ENCODE assay signal across 8 cellular contexts in the genomic region with DNA sequence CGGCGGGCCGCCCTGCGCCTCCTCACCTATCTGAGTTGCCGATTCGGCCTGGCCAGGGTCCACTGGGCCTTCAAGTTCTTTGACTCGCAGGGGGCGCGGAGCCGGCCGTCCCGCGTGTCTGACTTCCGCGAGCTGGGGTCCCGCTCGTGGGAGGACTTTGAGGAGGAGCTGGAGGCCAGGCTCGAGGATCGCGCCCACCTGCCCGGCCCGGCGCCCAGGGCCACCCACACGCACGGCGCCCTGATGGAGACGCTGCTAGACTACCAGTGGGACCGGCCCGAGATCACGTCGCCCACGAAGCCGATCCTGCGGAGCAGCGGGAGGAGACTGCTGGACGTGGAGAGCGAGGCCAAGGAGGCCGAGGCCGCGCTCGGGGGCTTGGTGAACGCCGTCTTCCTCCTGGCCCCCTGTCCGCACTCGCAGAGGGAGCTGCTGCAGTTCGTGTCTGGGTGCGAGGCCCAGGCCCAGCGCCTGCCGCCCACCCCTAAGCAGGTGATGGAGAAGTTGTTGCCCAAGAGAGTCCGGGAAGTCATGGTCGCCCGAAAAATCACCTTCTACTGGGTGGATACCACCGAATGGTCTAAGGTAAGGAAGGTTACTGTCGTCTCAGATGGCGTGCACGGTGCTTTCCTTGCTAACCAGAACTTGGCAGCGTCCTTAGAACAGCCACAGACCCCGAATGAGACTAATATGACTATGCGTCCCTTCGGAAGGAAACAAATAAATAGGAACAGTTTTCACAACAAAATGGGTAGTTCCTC. TPM values are rescaled to one million over a fixed set of nuclear protein-coding genes. Genes with fewer than 3 reads are reported as not detected.
DNase-seq lines count a peak whose midpoint lies in the region; ATAC-seq and TF ChIP-seq lines count a peak whose summit lies in the region.

No MANE protein-coding gene starts in this region.

- peak overlapping the region; percentile 61 for H3K27ac ChIP-seq in CD8-positive, alpha-beta memory T cell (ENCODE audit: low read depth, low read length)
- no peak overlapping the region for H3K27ac ChIP-seq in gastrocnemius medialis

- DNase-seq in CD8-positive, alpha-beta memory T cell: peak in 4 of 5 donors; percentile 3 to 57 (median 14)
- DNase-seq in activated CD4-positive, alpha-beta memory T cell treated with anti-CD3 and anti-CD28 coated beads for 36 hours: peak; percentile 49
- DNase-seq in glutamatergic neuron (peak; percentile 41), gastrocnemius medialis (no peak), NCI-H2196 (lab: John Stamatoyannopoulos, UW; ENCODE audit: unreplicated experiment) (no peak)

- intact Hi-C loops in activated CD4-positive, alpha-beta memory T cell treated with anti-CD3 and anti-CD28 coated beads for 36 hours (cut with micrococcal nuclease): loop anchor here (2.0 kb wide), 1 partner anchor 241 kb away; a partner anchor contains a TSS
- intact Hi-C loops in gastrocnemius medialis (cut with DNase I; ENCODE audit: low total_unique reads): no loop called here

- H3K27me3 ChIP-seq in CD8-positive, alpha-beta memory T cell (ENCODE audit: insufficient read depth, low read length, poor library complexity, severe bottlenecking): no peaks in the 10 kb centered on the region
- H3K27me3 ChIP-seq in gastrocnemius medialis: no peaks in the 10 kb centered on the region

- peak overlapping the region in 5 of 8 donors; percentile 23 to 70 (median 64) for H3K27ac Mint-ChIP-seq in CD8-positive, alpha-beta memory T cell
- peak overlapping the region; percentile 29 for H3K27ac Mint-ChIP-seq in activated CD4-positive, alpha-beta memory T cell treated with anti-CD3 and anti-CD28 coated beads for 36 hours
- no peak overlapping the region for H3K27ac Mint-ChIP-seq in glutamatergic neuron (ENCODE audit: unreplicated experiment)

- H3K4me1 ChIP-seq in CD8-positive, alpha-beta memory T cell (ENCODE audit: insufficient read depth, low read length): no peaks in the 10 kb centered on the region
- peaks cover 6 to 8% of the 10 kb centered on the region in 2 donors for H3K4me1 ChIP-seq in gastrocnemius medialis

- H3K9me3 Mint-ChIP-seq in CD8-positive, alpha-beta memory T cell: no peaks in the 10 kb centered on the region
- no peaks in the 10 kb centered on the region for H3K9me3 Mint-ChIP-seq in activated CD4-positive, alpha-beta memory T cell treated with anti-CD3 and anti-CD28 coated beads for 36 hours
- peaks cover 8% of the 10 kb centered on the region for H3K9me3 Mint-ChIP-seq in glutamatergic neuron (ENCODE audit: unreplicated experiment)

- H3K4me3 ChIP-seq in CD8-positive, alpha-beta memory T cell (ENCODE audit: low read length): peak overlapping the region; percentile 91
- peak overlapping the region; percentile 64 to 75 (median 68) for H3K4me3 ChIP-seq in gastrocnemius medialis

- CTCF ChIA-PET in CD8-positive, alpha-beta memory T cell (lab: Charles Lee): interaction anchor here (0.8 kb wide), 1 partner anchor 21 kb away, joined by 3 read pairs; no protein-coding TSS in a partner anchor
- CTCF ChIA-PET in activated CD4-positive, alpha-beta memory T cell treated with anti-CD3 and anti-CD28 coated beads for 36 hours (lab: Charles Lee): interaction anchor here (0.6 to 1.5 kb wide), 6 partner anchors 12 to 216 kb away, joined by 3 to 4 read pairs (median 3); no protein-coding TSS in a partner anchor

- ATAC-seq in GM19372 (IDR thresholded peaks at IDR 0.05; ENCODE audit: low read depth, unreplicated experiment) (peak; percentile 15), HG03460 (IDR thresholded peaks at IDR 0.05; ENCODE audit: unreplicated experiment) (peak; percentile 17), gastrocnemius medialis (no peak), GM19324 (IDR thresholded peaks at IDR 0.05; ENCODE audit: low FRiP score, unreplicated experiment) (no peak)

- POLR2A ChIA-PET in CD8-positive, alpha-beta memory T cell (lab: Charles Lee): no interaction called here
- POLR2A ChIA-PET in activated CD4-positive, alpha-beta memory T cell treated with anti-CD3 and anti-CD28 coated beads for 36 hours (lab: Charles Lee): interaction anchor here (1.5 kb wide), 1 partner anchor 241 kb away, joined by 4 read pairs; a partner anchor contains a TSS

- peaks cover 0 to 3% (median 0%) of the 10 kb centered on the region in 3 donors for H3K36me3 Mint-ChIP-seq in CD8-positive, alpha-beta memory T cell
- H3K36me3 Mint-ChIP-seq in activated CD4-positive, alpha-beta memory T cell treated with anti-CD3 and anti-CD28 coated beads for 36 hours: peaks cover 36% of the 10 kb centered on the region
- no peaks in the 10 kb centered on the region for H3K36me3 Mint-ChIP-seq in glutamatergic neuron (ENCODE audit: unreplicated experiment)

- in situ Hi-C loops in gastrocnemius medialis (cut with MboI; ENCODE audit: low sequenced_read_pairs in 4 of 4): no loop called here

- no peaks in the 10 kb centered on the region for H3K36me3 ChIP-seq in CD8-positive, alpha-beta memory T cell (ENCODE audit: insufficient read depth, low read length)
- H3K36me3 ChIP-seq in gastrocnemius medialis: no peaks in the 10 kb centered on the region

- H3K4me1 Mint-ChIP-seq in CD8-positive, alpha-beta memory T cell: peaks cover 9 to 33% (median 17%) of the 10 kb centered on the region in 3 donors
- peaks cover 20% of the 10 kb centered on the region for H3K4me1 Mint-ChIP-seq in activated CD4-positive, alpha-beta memory T cell treated with anti-CD3 and anti-CD28 coated beads for 36 hours (ENCODE audit: low read depth)
- H3K4me1 Mint-ChIP-seq in glutamatergic neuron (ENCODE audit: low read depth, unreplicated experiment): no peaks in the 10 kb centered on the region

- peaks cover 11 to 18% of the 10 kb centered on the region in 2 donors for H3K27me3 Mint-ChIP-seq in CD8-positive, alpha-beta memory T cell
- H3K27me3 Mint-ChIP-seq in activated CD4-positive, alpha-beta memory T cell treated with anti-CD3 and anti-CD28 coated beads for 36 hours: peaks cover 7% of the 10 kb centered on the region
- peaks cover 2% of the 10 kb centered on the region for H3K27me3 Mint-ChIP-seq in glutamatergic neuron (ENCODE audit: unreplicated experiment)

- TF ChIP-seq CTCF in glutamatergic neuron (IDR thresholded peaks at IDR 0.05; ENCODE audit: partially characterized antibody, unreplicated experiment) (no peak), gastrocnemius medialis (IDR thresholded peaks at IDR 0.05 in 4 of 5, conservative IDR thresholded peaks at IDR 0.05 in 1 of 5) (no peak)

- TF ChIP-seq POLR2A in gastrocnemius medialis (IDR thresholded peaks at IDR 0.05): no peak

- H3K4me3 Mint-ChIP-seq in CD8-positive, alpha-beta memory T cell: peak overlapping the region; percentile 83 to 90 (median 84)
- H3K4me3 Mint-ChIP-seq in activated CD4-positive, alpha-beta memory T cell treated with anti-CD3 and anti-CD28 coated beads for 36 hours: peak overlapping the region; percentile 82
- peak overlapping the region; percentile 87 for H3K4me3 Mint-ChIP-seq in glutamatergic neuron (ENCODE audit: unreplicated experiment)

- H3K9me3 ChIP-seq in CD8-positive, alpha-beta memory T cell (ENCODE audit: low read length): no peaks in the 10 kb centered on the region
- no peaks in the 10 kb centered on the region for H3K9me3 ChIP-seq in gastrocnemius medialis

RNA-seq across cellular contexts. Expression of a gene that starts 0.6 kb away (rescaled TPM):
- 10 to 100 TPM; 14.0 TPM for total RNA-seq in CD8-positive, alpha-beta memory T cell
- polyA plus RNA-seq in CD8-positive, alpha-beta memory T cell: not detected
- 10 to 100 TPM; 16.8 to 18.0 TPM for total RNA-seq in activated CD4-positive, alpha-beta memory T cell treated with anti-CD3 and anti-CD28 coated beads for 36 hours
- 2.7 TPM for total RNA-seq in glutamatergic neuron (ENCODE audit: unreplicated experiment)
- not detected for total RNA-seq in gastrocnemius medialis

Comparison
In these comparisons a context has a peak if more than half of its experiments do, and no peak if none do; other contexts are left out.
1. DNase-seq: peak in CD8-positive, alpha-beta memory T cell (4 of 5), activated CD4-positive, alpha-beta memory T cell treated with anti-CD3 and anti-CD28 coated beads for 36 hours (single experiment) and glutamatergic neuron (single experiment); none in gastrocnemius medialis (0 of 2) and NCI-H2196 (single experiment).
2. ATAC-seq: peak in GM19372 (single experiment) and HG03460 (single experiment); none in gastrocnemius medialis (0 of 2) and GM19324 (single experiment).
3. Peak in every context shown above with its lines, with median percentiles within 50 percentile points of each other: H3K4me3 Mint-ChIP-seq.